In genomic region chr11:13667795-13668101, GRCh38 we compare ENCODE assay signal across 8 cellular contexts. TPM values are rescaled to one million over a fixed set of nuclear protein-coding genes. Genes with fewer than 3 reads are reported as not detected.
A peak's percentile ranks its signal among the peaks of the same experiment; 100 is the strongest.
DNase-seq lines count a peak whose midpoint lies in the region; ATAC-seq and TF ChIP-seq lines count a peak whose summit lies in the region.

No MANE protein-coding gene starts in this region.

- H3K36me3 ChIP-seq in adrenal gland (replicated peaks in 1 of 2) (no peaks in the 10 kb centered on the region), thymus (ENCODE audit: control insufficient read depth, insufficient read depth) (no peaks in the 10 kb centered on the region)

- TF ChIP-seq CTCF in adrenal gland (IDR thresholded peaks at IDR 0.05): no peak
- no peak for TF ChIP-seq CTCF in lower leg skin (IDR thresholded peaks at IDR 0.05)

- H3K9me3 ChIP-seq in adrenal gland (replicated peaks in 1 of 3) (no peaks in the 10 kb centered on the region), thymus (ENCODE audit: control insufficient read depth) (no peaks in the 10 kb centered on the region)

- peaks cover 15% of the 10 kb centered on the region for H3K27me3 Mint-ChIP-seq in activated CD8-positive, alpha-beta memory T cell treated with anti-CD3 and anti-CD28 coated beads, Interleukin-2, amount 10 ng/mL, durations not matched to agents 7 days and 5 days

- CTCF ChIA-PET in activated CD8-positive, alpha-beta memory T cell treated with anti-CD3 and anti-CD28 coated beads, Interleukin-2, amount 10 ng/mL, durations not matched to agents 7 days and 5 days (lab: Charles Lee): interaction anchor here (0.7 to 1.7 kb wide), 5 partner anchors 8 to 205 kb away, joined by 3 to 7 read pairs (median 3); partner anchors contain the start of gene BTBD10

- peaks cover 13% of the 10 kb centered on the region for H3K36me3 Mint-ChIP-seq in activated CD8-positive, alpha-beta memory T cell treated with anti-CD3 and anti-CD28 coated beads, Interleukin-2, amount 10 ng/mL, durations not matched to agents 7 days and 5 days

- ATAC-seq in activated CD8-positive, alpha-beta memory T cell treated with anti-CD3 and anti-CD28 coated beads, Interleukin-2, amount 10 ng/mL, durations not matched to agents 7 days and 5 days: no peak
- no peak for ATAC-seq in HG02610 (IDR thresholded peaks at IDR 0.05; ENCODE audit: unreplicated experiment)

- peak overlapping the region; percentile 75 for H3K4me3 Mint-ChIP-seq in activated CD8-positive, alpha-beta memory T cell treated with anti-CD3 and anti-CD28 coated beads, Interleukin-2, amount 10 ng/mL, durations not matched to agents 7 days and 5 days

- H3K4me1 Mint-ChIP-seq in activated CD8-positive, alpha-beta memory T cell treated with anti-CD3 and anti-CD28 coated beads, Interleukin-2, amount 10 ng/mL, durations not matched to agents 7 days and 5 days: peaks cover 35% of the 10 kb centered on the region

- H3K4me1 ChIP-seq in adrenal gland (replicated peaks in 1 of 2): peaks cover 15 to 32% of the 10 kb centered on the region in 2 donors
- peaks cover 13% of the 10 kb centered on the region for H3K4me1 ChIP-seq in thymus (ENCODE audit: control insufficient read depth, insufficient read depth, low read length)

- no peaks in the 10 kb centered on the region for H3K27me3 ChIP-seq in adrenal gland
- no peaks in the 10 kb centered on the region for H3K27me3 ChIP-seq in thymus (ENCODE audit: control insufficient read depth, insufficient read depth)

- H3K9me3 Mint-ChIP-seq in activated CD8-positive, alpha-beta memory T cell treated with anti-CD3 and anti-CD28 coated beads, Interleukin-2, amount 10 ng/mL, durations not matched to agents 7 days and 5 days (ENCODE audit: low read depth): no peaks in the 10 kb centered on the region

- H3K4me3 ChIP-seq in adrenal gland (peak overlapping the region in 2 of 4 donors; percentile 35 to 67), lower leg skin (ENCODE audit: low read depth, poor library complexity, severe bottlenecking) (peak overlapping the region; percentile 46), thymus (ENCODE audit: low read length) (peak overlapping the region; percentile 79)

- DNase-seq in activated CD8-positive, alpha-beta memory T cell treated with anti-CD3 and anti-CD28 coated beads, Interleukin-2, amount 10 ng/mL, durations not matched to agents 7 days and 5 days: no peak
- DNase-seq in activated CD8-positive, alpha-beta memory T cell treated with anti-CD3 and anti-CD28 coated beads for 24 hours: no peak
- DNase-seq in adrenal gland: peak in 1 of 7 donors; percentile 2
- DNase-seq in lower leg skin (ENCODE audit: low spot score in 2 of 2): no peak
- DNase-seq in NCI-H187 treated with DMSO at 0.1 percent for 48 hours (lab: John Stamatoyannopoulos, UW): no peak
- DNase-seq in amygdala (lab: John Stamatoyannopoulos, UW): no peak

- intact Hi-C loops in adrenal gland (cut with DNase I): no loop called here
- intact Hi-C loops in lower leg skin (cut with DNase I; ENCODE audit: low total_unique reads): no loop called here

- peak overlapping the region in 3 of 5 donors; percentile 50 to 78 (median 76) for H3K27ac ChIP-seq in adrenal gland
- no peak overlapping the region for H3K27ac ChIP-seq in thymus (ENCODE audit: low read depth)

- peak overlapping the region; percentile 82 for H3K27ac Mint-ChIP-seq in activated CD8-positive, alpha-beta memory T cell treated with anti-CD3 and anti-CD28 coated beads, Interleukin-2, amount 10 ng/mL, durations not matched to agents 7 days and 5 days

- TF ChIP-seq POLR2A in adrenal gland (IDR thresholded peaks at IDR 0.05): no peak
- TF ChIP-seq POLR2A in lower leg skin (IDR thresholded peaks at IDR 0.05): no peak

- WGBS in adrenal gland, 4 donors: 2 to 10% (median 5%) methylated on average over 9 to 15 of the region's 15 CpGs
- WGBS in lower leg skin, 2 donors: 2 to 5% methylated on average over 15 of the region's 15 CpGs
- 4% methylated on average over 15 of the region's 15 CpGs for WGBS in thymus

RNA-seq across cellular contexts. Expression of gene FAR1, which starts 0.7 kb away (rescaled TPM):
- 10 to 100 TPM; 56.9 to 57.0 TPM for total RNA-seq in activated CD8-positive, alpha-beta memory T cell treated with anti-CD3 and anti-CD28 coated beads, Interleukin-2, amount 10 ng/mL, durations not matched to agents 7 days and 5 days
- 10 to 100 TPM; 13.7 to 44.2 (median 38.7) TPM for total RNA-seq in adrenal gland
- 10 to 100 TPM; 14.3 to 51.0 (median 23.4) TPM for polyA plus RNA-seq in adrenal gland
- total RNA-seq in lower leg skin: 10 to 100 TPM in 3 of 4 donors, 1 to 10 TPM in 1; 8.0 to 17.0 (median 13.5) TPM
- polyA plus RNA-seq in thymus: 31.8 TPM
